In genomic region chr2:109888414-109888813, GRCh38 we compare ENCODE assay signal across 1 cellular context. TPM values are rescaled to one million over a fixed set of nuclear protein-coding genes. Genes with fewer than 3 reads are reported as not detected.
"Had no signal": no experiment of that assay in that cellular context is flagged by ENCODE, and none has a peak within 500 bp of the region (broad histone marks: within the 10 kb centered on the region; RNA-seq: fewer than 3 reads in every experiment).

No MANE protein-coding gene starts in this region.

RNA-seq across cellular contexts. Expression of gene LIMS3, which starts 10.1 kb away (rescaled TPM):
- total RNA-seq: renal cortical epithelial cell had no signal
